In the genomic region with DNA sequence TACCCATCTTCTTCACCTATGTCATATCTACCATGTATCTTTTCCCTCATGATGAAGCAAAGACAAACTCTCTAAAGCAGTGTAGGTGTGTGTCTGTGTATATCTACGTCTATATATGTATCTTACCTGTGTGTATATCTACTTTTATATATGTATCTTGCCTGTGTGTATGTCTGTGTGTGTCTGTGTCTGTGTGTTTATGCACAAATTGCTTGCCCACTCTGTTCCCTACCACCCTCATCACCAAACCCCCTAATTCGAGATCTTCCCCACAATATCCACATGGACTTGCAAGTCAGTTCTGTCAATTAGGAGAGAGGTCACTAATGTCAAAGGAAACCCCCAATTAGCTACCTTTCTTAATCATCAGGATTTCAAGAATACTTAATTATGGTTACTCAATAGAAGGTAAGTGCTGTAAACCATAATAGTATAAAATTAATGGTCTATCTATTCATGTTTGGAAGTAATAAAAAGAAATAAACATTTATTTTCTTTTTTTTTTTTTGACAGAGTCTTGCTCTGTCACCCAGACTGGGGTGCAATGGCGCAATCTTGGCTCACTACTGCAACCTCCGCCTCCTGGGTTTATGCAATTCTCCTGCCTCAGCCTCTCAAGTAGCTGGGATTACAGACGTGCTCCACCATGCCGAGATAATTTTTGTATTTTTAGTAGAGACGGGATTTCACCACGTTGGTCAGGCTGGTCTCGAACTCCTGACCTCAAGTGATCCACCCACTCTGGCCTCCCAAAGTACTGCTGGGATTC, we compare ENCODE assay signal across 15 cellular contexts. TPM values are rescaled to one million over a fixed set of nuclear protein-coding genes. Genes with fewer than 3 reads are reported as not detected.
"Had no signal": no experiment of that assay in that cellular context is flagged by ENCODE, and none has a peak within 500 bp of the region (broad histone marks: within the 10 kb centered on the region; RNA-seq: fewer than 3 reads in every experiment).

No MANE protein-coding gene starts in this region.

- H3K4me1 Mint-ChIP-seq: activated CD8-positive, alpha-beta memory T cell treated with anti-CD3 and anti-CD28 coated beads, Interleukin-2, amount 10 ng/mL, durations not matched to agents 7 days and 5 days had no signal

- H3K9me3 ChIP-seq: gastroesophageal sphincter, pancreas, thyroid gland had no signal

- H3K4me3 Mint-ChIP-seq: activated CD8-positive, alpha-beta memory T cell treated with anti-CD3 and anti-CD28 coated beads, Interleukin-2, amount 10 ng/mL, durations not matched to agents 7 days and 5 days; activated T-cell treated with anti-CD3 and anti-CD28 coated beads, Interleukin-2, amount 50 U/mL, for 24 hours; brain had no signal

- H3K27me3 ChIP-seq: gastroesophageal sphincter, pancreas, thyroid gland had no signal

- H3K27me3 Mint-ChIP-seq: activated CD8-positive, alpha-beta memory T cell treated with anti-CD3 and anti-CD28 coated beads, Interleukin-2, amount 10 ng/mL, durations not matched to agents 7 days and 5 days; activated T-cell treated with anti-CD3 and anti-CD28 coated beads, Interleukin-2, amount 50 U/mL, for 24 hours had no signal

- H3K36me3 Mint-ChIP-seq: activated CD8-positive, alpha-beta memory T cell treated with anti-CD3 and anti-CD28 coated beads, Interleukin-2, amount 10 ng/mL, durations not matched to agents 7 days and 5 days; activated naive CD4-positive, alpha-beta T cell treated with anti-CD3 and anti-CD28 coated beads, Interleukin-2, amount 50 U/mL, for 72 hours; brain had no signal

- H3K4me3 ChIP-seq: gastroesophageal sphincter, pancreas, skin epidermis, thyroid gland had no signal

- DNase-seq: activated CD4-positive, alpha-beta T cell treated with anti-CD3 and anti-CD28 coated beads, Interleukin-2, amount 50 U/mL, for 4 hours; activated CD4-positive, CD25-positive, alpha-beta regulatory T cell treated with anti-CD3 and anti-CD28 coated beads, Interleukin-2, amount 50 U/mL, for 72 hours; activated CD8-positive, alpha-beta memory T cell treated with anti-CD3 and anti-CD28 coated beads, Interleukin-2, amount 10 ng/mL, durations not matched to agents 7 days and 5 days; activated effector memory CD4-positive, alpha-beta T cell treated with Interleukin-2 at 50 U/mL for 16 hours; activated T-cell treated with anti-CD3 and anti-CD28 coated beads, Interleukin-2, amount 50 U/mL, for 24 hours; amygdala; cerebellar nuclear complex; pancreas; SW 1271; thyroid gland had no signal

- H3K4me1 ChIP-seq: pancreas, thyroid gland had no signal

- ATAC-seq: activated CD8-positive, alpha-beta memory T cell treated with anti-CD3 and anti-CD28 coated beads, Interleukin-2, amount 10 ng/mL, durations not matched to agents 7 days and 5 days; activated naive CD4-positive, alpha-beta T cell treated with anti-CD3 and anti-CD28 coated beads, Interleukin-2, amount 50 U/mL, for 72 hours; gastroesophageal sphincter; pancreas had no signal

- H3K9me3 Mint-ChIP-seq: activated naive CD4-positive, alpha-beta T cell treated with anti-CD3 and anti-CD28 coated beads, Interleukin-2, amount 50 U/mL, for 72 hours; activated T-cell treated with anti-CD3 and anti-CD28 coated beads, Interleukin-2, amount 50 U/mL, for 24 hours had no signal

- H3K27ac ChIP-seq: gastroesophageal sphincter, pancreas, skin epidermis, thyroid gland had no signal

- H3K27ac Mint-ChIP-seq: activated CD8-positive, alpha-beta memory T cell treated with anti-CD3 and anti-CD28 coated beads, Interleukin-2, amount 10 ng/mL, durations not matched to agents 7 days and 5 days; activated T-cell treated with anti-CD3 and anti-CD28 coated beads, Interleukin-2, amount 50 U/mL, for 24 hours; brain had no signal

- H3K36me3 ChIP-seq: gastroesophageal sphincter, pancreas, thyroid gland had no signal

RNA-seq across cellular contexts. Expression of a gene that starts 43.6 kb away (rescaled TPM):
- polyA plus RNA-seq: neural cell, pancreas had no signal
